ENCODE assay signal across 9 cellular contexts in the genomic region with DNA sequence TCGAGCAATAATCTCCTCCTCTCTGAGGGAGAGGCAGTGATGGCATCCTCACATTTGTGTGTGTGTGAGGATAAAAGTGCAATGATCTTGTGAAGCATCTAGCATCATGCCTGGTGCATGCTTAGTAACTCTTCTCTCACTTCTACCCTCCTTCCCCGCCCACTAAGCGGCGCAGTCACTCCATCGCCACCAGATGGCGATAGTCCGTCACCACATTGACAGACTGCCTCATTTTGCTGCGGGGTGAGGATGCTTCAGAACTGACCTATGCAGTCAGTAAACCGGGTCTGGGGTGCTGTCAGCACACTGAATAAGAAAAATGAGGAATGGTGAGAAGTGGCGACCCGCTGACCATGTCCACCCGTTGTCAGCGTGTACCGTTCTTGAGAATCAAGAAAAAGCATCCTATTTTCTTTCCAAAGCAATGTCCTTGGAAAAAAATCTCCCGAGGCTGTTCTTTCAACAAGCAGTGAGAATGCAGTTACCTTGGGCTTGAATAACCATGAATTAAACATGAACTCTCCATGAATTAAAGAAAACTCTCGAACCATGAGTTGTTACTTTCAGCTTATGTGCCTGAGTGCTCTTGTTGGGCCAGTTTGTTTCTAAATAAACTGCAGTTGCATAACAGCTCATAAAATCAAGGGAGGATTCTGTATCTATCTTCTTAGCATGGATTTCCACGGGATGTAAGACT. TPM values are rescaled to one million over a fixed set of nuclear protein-coding genes. Genes with fewer than 3 reads are reported as not detected.
DNase-seq lines count a peak whose midpoint lies in the region; TF ChIP-seq lines count a peak whose summit lies in the region.
"Had no signal": no experiment of that assay in that cellular context is flagged by ENCODE, and none has a peak within 500 bp of the region (broad histone marks: within the 10 kb centered on the region; RNA-seq: fewer than 3 reads in every experiment).

No MANE protein-coding gene starts in this region.

- H3K4me1 ChIP-seq in HAP-1 = no peaks in the 10 kb centered on the region
- H3K4me1 ChIP-seq in MM.1S (ENCODE audit: low read length) = no peaks in the 10 kb centered on the region
- peaks cover 0 to 14% of the 10 kb centered on the region in 2 experiments; a peak in 2 of 4 replicates for H3K4me1 ChIP-seq in SK-N-SH (ENCODE audit: control insufficient read depth in 1 of 2, insufficient read depth in 2 of 2, low read depth in 1 of 2, low read length in 1 of 2)
- H3K4me1 ChIP-seq in parathyroid adenoma = no peaks in the 10 kb centered on the region
- H3K4me1 ChIP-seq in transverse colon = peaks cover 0 to 4% (median 0%) of the 10 kb centered on the region in 4 donors

- H3K36me3 ChIP-seq in HAP-1 (replicated peaks) (no peaks in the 10 kb centered on the region), MM.1S (replicated peaks; ENCODE audit: insufficient read depth, low read length) (no peaks in the 10 kb centered on the region), SK-N-SH (replicated peaks in 1 of 2; ENCODE audit: control insufficient read depth in 1 of 2, insufficient read depth in 2 of 2, low read length in 1 of 2) (no peaks in the 10 kb centered on the region), parathyroid adenoma (ENCODE audit: control insufficient read depth, insufficient read depth, low read length) (no peaks in the 10 kb centered on the region), transverse colon (no peaks in the 10 kb centered on the region)

- H3K9ac ChIP-seq in MM.1S (ENCODE audit: low read length) (no peak overlapping the region), SK-N-SH (no peak overlapping the region), parathyroid adenoma (no peak overlapping the region)

- TF ChIP-seq EP300 in SK-N-SH (IDR thresholded peaks at IDR 0.05; ENCODE audit: borderline replicate concordance in 1 of 2, low read depth in 1 of 2, low read length in 1 of 2) (no peak), transverse colon (IDR thresholded peaks at IDR 0.05; ENCODE audit: low read depth) (no peak)

- H3K27me3 Mint-ChIP-seq in activated naive CD4-positive, alpha-beta T cell treated with anti-CD3 and anti-CD28 coated beads for 36 hours (ENCODE audit: low read depth) = no peaks in the 10 kb centered on the region

- no peak overlapping the region for H3K4me2 ChIP-seq in MM.1S (ENCODE audit: low read depth, low read length)
- no peak overlapping the region for H3K4me2 ChIP-seq in SK-N-SH
- H3K4me2 ChIP-seq in parathyroid adenoma (ENCODE audit: low read length) = no peak overlapping the region

- H3K9me3 Mint-ChIP-seq in activated naive CD4-positive, alpha-beta T cell treated with anti-CD3 and anti-CD28 coated beads for 36 hours = no peaks in the 10 kb centered on the region

- H3K9me3 ChIP-seq in HAP-1 (no peaks in the 10 kb centered on the region), MM.1S (replicated peaks; ENCODE audit: insufficient read depth, low read length) (no peaks in the 10 kb centered on the region), SK-N-SH (no peaks in the 10 kb centered on the region), parathyroid adenoma (ENCODE audit: control insufficient read depth, low read length) (no peaks in the 10 kb centered on the region), transverse colon (no peaks in the 10 kb centered on the region)

- H3K27me3 ChIP-seq in HAP-1 (ENCODE audit: low read depth) (no peaks in the 10 kb centered on the region), MM.1S (replicated peaks; ENCODE audit: insufficient read depth, low read length) (no peaks in the 10 kb centered on the region), SK-N-SH (ENCODE audit: insufficient read depth) (no peaks in the 10 kb centered on the region), parathyroid adenoma (ENCODE audit: control insufficient read depth, insufficient read depth, low read length) (no peaks in the 10 kb centered on the region), transverse colon (no peaks in the 10 kb centered on the region)

- H3K27ac ChIP-seq in MM.1S (ENCODE audit: low read length) (no peak overlapping the region), SK-N-SH (ENCODE audit: low read depth in 2 of 2, low read length in 1 of 2) (no peak overlapping the region), parathyroid adenoma (no peak overlapping the region), transverse colon (no peak overlapping the region)
- H3K27ac ChIP-seq: skin epidermis had no signal

- no peaks in the 10 kb centered on the region for H3K9me2 ChIP-seq in MM.1S (replicated peaks; ENCODE audit: insufficient read depth, low read length)
- H3K9me2 ChIP-seq in SK-N-SH = no peaks in the 10 kb centered on the region

- no peak overlapping the region for H3K4me3 Mint-ChIP-seq in activated naive CD4-positive, alpha-beta T cell treated with anti-CD3 and anti-CD28 coated beads for 36 hours

- H4K20me1 ChIP-seq in MM.1S (ENCODE audit: insufficient read depth, low read length) (no peaks in the 10 kb centered on the region), SK-N-SH (ENCODE audit: insufficient read depth) (no peaks in the 10 kb centered on the region)

- peak; percentile 50 for DNase-seq in GM04504 (ENCODE audit: low read depth)
- peak; percentile 57 to 82 for DNase-seq in HAP-1 (ENCODE audit: low spot score in 2 of 2)
- peak; percentile 76 for DNase-seq in MM.1S
- peak; percentile 85 for DNase-seq in SK-N-SH
- peak; percentile 84 for DNase-seq in activated naive CD4-positive, alpha-beta T cell treated with anti-CD3 and anti-CD28 coated beads for 36 hours
- DNase-seq in globus pallidus (ENCODE audit: low spot score) = peak; percentile 80
- DNase-seq in transverse colon = peak; percentile 71

- H3K4me3 ChIP-seq in HAP-1 (no peak overlapping the region), MM.1S (ENCODE audit: low read length) (no peak overlapping the region), SK-N-SH (ENCODE audit: low read depth in 2 of 2, low read length in 1 of 2) (no peak overlapping the region; a peak in 1 of 4 replicates), parathyroid adenoma (ENCODE audit: low read depth, low read length) (no peak overlapping the region), transverse colon (no peak overlapping the region)
- H3K4me3 ChIP-seq: skin epidermis had no signal

- TF ChIP-seq CTCF in MM.1S (IDR thresholded peaks at IDR 0.05; ENCODE audit: low read length) = peak; percentile 98
- TF ChIP-seq CTCF in SK-N-SH (IDR thresholded peaks at IDR 0.05) = peak; percentile 95
- peak; percentile 92 for TF ChIP-seq CTCF in parathyroid adenoma (IDR thresholded peaks at IDR 0.05)
- TF ChIP-seq CTCF in transverse colon (IDR thresholded peaks at IDR 0.05) = peak; percentile 71 to 94 (median 91)

- CTCF ChIA-PET in SK-N-SH (lab: Yijun Ruan, JAX) = interaction anchor here (0.6 to 3.2 kb wide), 47 partner anchors 9 to 1398 kb away, joined by 3 to 34 read pairs (median 4); a partner anchor contains a TSS
- CTCF ChIA-PET in activated naive CD4-positive, alpha-beta T cell treated with anti-CD3 and anti-CD28 coated beads for 36 hours (lab: Charles Lee) = interaction anchor here (0.6 to 6.1 kb wide), 30 partner anchors 8 to 671 kb away, joined by 3 to 80 read pairs (median 4); no protein-coding TSS in a partner anchor

- no peak overlapping the region for H2AFZ ChIP-seq in MM.1S (ENCODE audit: low read length)
- H2AFZ ChIP-seq in SK-N-SH (ENCODE audit: low read depth) = no peak overlapping the region
- peak overlapping the region; percentile 51 for H2AFZ ChIP-seq in parathyroid adenoma

- in situ Hi-C loops in HAP-1 (cut with MboI; ENCODE audit: low sequenced_read_pairs) = no loop called here
- in situ Hi-C loops in transverse colon (cut with MboI; ENCODE audit: low pct_ligation_motif_present in 1 of 4, low pct_unique_long_range_greater_than_20kb in 1 of 4, low sequenced_read_pairs in 3 of 4) = no loop called here

- H3K27ac Mint-ChIP-seq in activated naive CD4-positive, alpha-beta T cell treated with anti-CD3 and anti-CD28 coated beads for 36 hours = no peak overlapping the region

- intact Hi-C loops in activated naive CD4-positive, alpha-beta T cell treated with anti-CD3 and anti-CD28 coated beads for 36 hours (cut with micrococcal nuclease) = loop anchor here (1.0 to 10.0 kb wide), 9 partner anchors 19 to 1039 kb away; a partner anchor contains a TSS
- intact Hi-C loops in transverse colon (cut with DNase I; ENCODE audit: low total_unique reads) = no loop called here

- POLR2A ChIA-PET in SK-N-SH (lab: Yijun Ruan, JAX) = no interaction called here

- H3K4me1 Mint-ChIP-seq in activated naive CD4-positive, alpha-beta T cell treated with anti-CD3 and anti-CD28 coated beads for 36 hours (ENCODE audit: low read depth) = peaks cover 1% of the 10 kb centered on the region

- WGBS in SK-N-SH (ENCODE audit: low lambda C conversion rate) = 8% methylated on average over 17 of the region's 17 CpGs
- 7 to 8% methylated on average over 9 to 17 of the region's 17 CpGs for WGBS in transverse colon (ENCODE audit: low coverage in 1 of 2), 2 donors

- TF ChIP-seq POLR2A in transverse colon (IDR thresholded peaks at IDR 0.05) = no peak

- H3F3A ChIP-seq in MM.1S (ENCODE audit: insufficient read depth, low read length) = no peaks in the 10 kb centered on the region
- no peaks in the 10 kb centered on the region for H3F3A ChIP-seq in SK-N-SH (replicated peaks; ENCODE audit: insufficient read depth)

- H3K79me2 ChIP-seq in MM.1S (ENCODE audit: low read length) (no peaks in the 10 kb centered on the region), SK-N-SH (ENCODE audit: insufficient read depth) (no peaks in the 10 kb centered on the region), parathyroid adenoma (no peaks in the 10 kb centered on the region)

- peak; percentile 87 for TF ChIP-seq RAD21 in SK-N-SH (IDR thresholded peaks at IDR 0.05; ENCODE audit: low read length)

- no peaks in the 10 kb centered on the region for H3K36me3 Mint-ChIP-seq in activated naive CD4-positive, alpha-beta T cell treated with anti-CD3 and anti-CD28 coated beads for 36 hours (ENCODE audit: low read depth)

RNA-seq across cellular contexts. Expression of a gene that starts 37.3 kb away (rescaled TPM):
- 16.7 and 17.2 TPM in 2 replicates for polyA plus RNA-seq in SK-N-SH (2012; rRNA removed)
- polyA plus RNA-seq in SK-N-SH (2012; cell fraction: cytosol; rRNA removed) = 9.0 and 13.1 TPM in 2 replicates
- polyA plus RNA-seq in SK-N-SH (2012; cell fraction: nucleus; rRNA removed) = 12.7 and 14.9 TPM in 2 replicates
- 10 to 100 TPM; 11.9 to 13.3 TPM for total RNA-seq in activated naive CD4-positive, alpha-beta T cell treated with anti-CD3 and anti-CD28 coated beads for 36 hours
- total RNA-seq in transverse colon = 10 to 100 TPM; 16.8 to 99.1 (median 23.1) TPM
